In the genomic region with DNA sequence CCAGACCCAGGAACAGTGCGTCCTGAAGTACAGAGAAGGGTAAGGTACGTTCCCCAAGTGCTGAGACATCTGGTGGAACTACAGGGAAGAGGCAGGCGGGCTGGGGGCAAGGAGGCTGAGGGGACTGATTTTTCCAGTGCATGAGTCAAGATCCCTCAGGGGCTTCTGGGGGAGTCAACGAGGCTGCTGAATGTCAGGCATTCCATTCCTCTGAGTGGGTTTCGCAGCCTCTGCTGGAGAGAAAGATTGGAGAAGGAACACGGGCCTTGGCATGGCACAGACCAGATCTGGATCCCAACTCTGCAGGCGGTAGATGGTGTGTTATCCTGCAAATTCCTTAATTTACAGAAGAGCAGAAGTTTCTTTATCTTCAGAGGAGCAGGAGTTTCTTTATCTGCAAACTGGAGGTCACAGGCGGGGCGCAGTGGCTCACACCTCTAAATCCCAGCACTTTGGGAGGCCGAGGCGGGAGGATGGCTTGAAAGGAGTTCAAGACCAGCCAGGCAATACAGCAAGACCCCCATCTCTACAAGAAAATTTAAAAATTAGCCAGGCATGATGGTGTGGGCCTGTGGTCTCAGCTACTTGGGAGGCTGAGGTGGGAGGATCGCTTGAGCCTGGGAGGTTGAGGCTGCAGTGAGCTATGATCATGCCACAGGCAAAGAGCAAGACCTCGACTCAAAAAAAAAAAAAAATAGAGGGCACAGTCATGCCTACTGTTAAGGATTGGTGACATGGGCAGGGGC, we compare ENCODE assay signal across 9 cellular contexts.
DNase-seq lines count a peak whose midpoint lies in the region; ATAC-seq, FAIRE-seq and TF ChIP-seq lines count a peak whose summit lies in the region.
"Had no signal": no experiment of that assay in that cellular context is flagged by ENCODE, and none has a peak within 500 bp of the region (broad histone marks: within the 10 kb centered on the region; RNA-seq: fewer than 3 reads in every experiment).

No MANE protein-coding gene starts in this region.

- TF ChIP-seq POLR2A in prostate gland (IDR thresholded peaks at IDR 0.05), result no peak

- ATAC-seq in pancreas (peak in 3 of 4 donors; percentile 50 to 58 (median 58)), GM19452 (IDR thresholded peaks at IDR 0.05; ENCODE audit: unreplicated experiment) (no peak)

- H3K9me3 ChIP-seq in SJSA1 (replicated peaks) (no peaks in the 10 kb centered on the region), pancreas (no peaks in the 10 kb centered on the region), prostate gland (no peaks in the 10 kb centered on the region)

- DNase-seq in DMS114 treated with DMSO at 0.1 percent for 48 hours (lab: John Stamatoyannopoulos, UW; ENCODE audit: unreplicated experiment), result peak; percentile 46
- peak; percentile 96 for DNase-seq in SJSA1 (ENCODE audit: low read depth in 1 of 2, low spot score in 2 of 2)
- DNase-seq in fibroblast of villous mesenchyme (ENCODE audit: low read depth), result peak; percentile 95
- peak in 2 of 6 donors; percentile 20 to 30 for DNase-seq in pancreas
- no peak for DNase-seq in SIG-M5 treated with dmso at 0.1 percent for 504 hours (lab: John Stamatoyannopoulos, UW; ENCODE audit: unreplicated experiment)
- no peak for DNase-seq in prostate gland (ENCODE audit: low spot score)
- no peak for DNase-seq in stimulated activated CD4-positive, alpha-beta T cell treated with anti-CD3 and anti-CD28 coated beads, Interleukin-12 subunit alpha, Interleukin-12 subunit beta, amount 100 ng/mL, for 4 hours

- no peaks in the 10 kb centered on the region for H3K36me3 ChIP-seq in SJSA1
- no peaks in the 10 kb centered on the region for H3K36me3 ChIP-seq in pancreas
- H3K36me3 ChIP-seq in prostate gland, result no peaks in the 10 kb centered on the region

- FAIRE-seq in pancreas (lab: Jason Lieb, UNC), result no peak

- H3K4me1 ChIP-seq in SJSA1 (replicated peaks), result peaks cover 26% of the 10 kb centered on the region
- no peaks in the 10 kb centered on the region for H3K4me1 ChIP-seq in pancreas
- no peaks in the 10 kb centered on the region for H3K4me1 ChIP-seq in prostate gland (replicated peaks)

- intact Hi-C loops in pancreas (cut with DNase I) (no loop called here), prostate gland (cut with DNase I) (no loop called here)

- H3K4me3 ChIP-seq in SJSA1, result no peak overlapping the region
- no peak overlapping the region for H3K4me3 ChIP-seq in fibroblast of villous mesenchyme (ENCODE audit: low read depth, low read length)
- no peak overlapping the region for H3K4me3 ChIP-seq in pancreas
- no peak overlapping the region for H3K4me3 ChIP-seq in prostate gland

- TF ChIP-seq CTCF in fibroblast of villous mesenchyme (IDR thresholded peaks at IDR 0.05; ENCODE audit: insufficient read depth, low read depth, low read length), result peak; percentile 59
- TF ChIP-seq CTCF in pancreas (IDR thresholded peaks at IDR 0.05), result no peak
- no peak for TF ChIP-seq CTCF in prostate gland (IDR thresholded peaks at IDR 0.05)

- H3K27ac ChIP-seq in SJSA1 (peak overlapping the region; percentile 70), pancreas (no peak overlapping the region), prostate gland (no peak overlapping the region)
- H3K27ac ChIP-seq: VCaP had no signal

- H3K27me3 ChIP-seq in SJSA1 (replicated peaks), result no peaks in the 10 kb centered on the region
- H3K27me3 ChIP-seq in pancreas, result no peaks in the 10 kb centered on the region
- no peaks in the 10 kb centered on the region for H3K27me3 ChIP-seq in prostate gland (replicated peaks; ENCODE audit: insufficient read depth)

- 83 to 88% methylated on average over 13 of the region's 13 CpGs for WGBS in pancreas, 2 donors
- 68% methylated on average over 13 of the region's 13 CpGs for WGBS in prostate gland

Comparison
In these comparisons a context has a peak if more than half of its experiments do, and no peak if none do; other contexts are left out.
1. DNase-seq: peak in DMS114 treated with DMSO at 0.1 percent for 48 hours (single experiment), SJSA1 (2 of 2) and fibroblast of villous mesenchyme (single experiment); none in SIG-M5 treated with dmso at 0.1 percent for 504 hours (single experiment), prostate gland (single experiment) and stimulated activated CD4-positive, alpha-beta T cell treated with anti-CD3 and anti-CD28 coated beads, Interleukin-12 subunit alpha, Interleukin-12 subunit beta, amount 100 ng/mL, for 4 hours (single experiment).